In the genomic region with DNA sequence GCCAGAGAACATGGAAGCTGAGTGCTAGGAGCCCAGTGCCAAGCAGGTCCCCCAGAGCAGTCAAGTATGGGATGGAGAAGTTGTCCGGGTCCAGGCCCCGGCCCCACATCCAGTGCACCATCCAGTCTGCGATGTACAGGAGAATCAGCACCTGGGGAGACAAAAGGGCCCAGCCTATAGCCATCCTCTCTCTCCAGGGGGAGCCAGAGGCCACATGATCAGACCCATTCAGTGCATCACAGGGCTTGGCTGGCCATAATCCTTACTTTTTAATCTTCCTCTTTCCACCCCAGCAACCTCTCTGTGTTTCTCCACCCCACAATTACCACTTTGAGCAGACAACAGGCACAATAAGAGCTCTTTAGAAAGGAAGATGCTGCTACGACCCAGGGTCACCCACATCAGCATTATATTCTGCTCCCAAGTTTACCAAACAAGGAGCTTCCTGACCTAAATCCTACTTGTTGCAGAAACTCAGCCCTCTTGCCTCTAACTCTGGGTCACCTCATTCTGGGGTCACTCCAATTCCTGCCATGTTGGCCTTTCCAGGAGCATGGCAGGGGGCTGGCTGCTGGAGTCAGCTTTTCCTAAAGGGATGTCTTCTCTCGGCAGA, we compare ENCODE assay signal across 8 cellular contexts. TPM values are rescaled to one million over a fixed set of nuclear protein-coding genes. Genes with fewer than 3 reads are reported as not detected.
DNase-seq lines count a peak whose midpoint lies in the region; ATAC-seq and TF ChIP-seq lines count a peak whose summit lies in the region.

No MANE protein-coding gene starts in this region.

- H3K27me3 Mint-ChIP-seq in GM23338 (ENCODE audit: insufficient read depth, low read depth, poor library complexity): peaks cover 1% of the 10 kb centered on the region
- H3K27me3 Mint-ChIP-seq in central memory CD8-positive, alpha-beta T cell: no peaks in the 10 kb centered on the region

- no peak overlapping the region for H3K4me3 ChIP-seq in GM23338

- H2AFZ ChIP-seq in GM23338: no peak overlapping the region

- peak; percentile 74 to 93 for TF ChIP-seq CTCF in GM23338 (conservative IDR thresholded peaks at IDR 0.05; ENCODE audit: low read depth in 2 of 2)

- H3K4me2 ChIP-seq in GM23338: no peak overlapping the region

- H3K36me3 ChIP-seq in GM23338 (ENCODE audit: insufficient read depth): peaks cover 11% of the 10 kb centered on the region; the same call in 1 of the 2 replicates

- peaks cover 3% of the 10 kb centered on the region; the same call in 2 of the 3 replicates for H3K4me1 Mint-ChIP-seq in GM23338
- no peaks in the 10 kb centered on the region for H3K4me1 Mint-ChIP-seq in central memory CD8-positive, alpha-beta T cell

- H4K20me1 ChIP-seq in GM23338 (replicated peaks; ENCODE audit: insufficient read depth): no peaks in the 10 kb centered on the region; the same call in 1 of the 2 replicates

- no peaks in the 10 kb centered on the region for H3K9me2 ChIP-seq in GM23338 (ENCODE audit: insufficient read depth)

- 0 out of 2 replicates have a peak, but pooled peaks cover 4% of the 10 kb centered on the region for H3K4me1 ChIP-seq in GM23338 (ENCODE audit: insufficient read depth)

- no peaks in the 10 kb centered on the region for H3K27me3 ChIP-seq in GM23338 (ENCODE audit: insufficient read depth)

- no peak overlapping the region for H3K4me3 Mint-ChIP-seq in GM23338
- no peak overlapping the region for H3K4me3 Mint-ChIP-seq in central memory CD8-positive, alpha-beta T cell

- H3K9me3 Mint-ChIP-seq in GM23338: no peaks in the 10 kb centered on the region
- no peaks in the 10 kb centered on the region for H3K9me3 Mint-ChIP-seq in central memory CD8-positive, alpha-beta T cell

- ATAC-seq in GM23338: peak; percentile 98
- peak; percentile 88 for ATAC-seq in central memory CD8-positive, alpha-beta T cell (replicated peaks; ENCODE audit: extremely low read depth, poor library complexity, severe bottlenecking)
- peak; percentile 97 for ATAC-seq in left lobe of liver
- no peak for ATAC-seq in HG03097 (IDR thresholded peaks at IDR 0.05; ENCODE audit: low FRiP score, unreplicated experiment)

- peak overlapping the region; percentile 36; the same call in 1 of the 2 replicates for H3K27ac Mint-ChIP-seq in GM23338
- H3K27ac Mint-ChIP-seq in central memory CD8-positive, alpha-beta T cell (ENCODE audit: low read depth): no peak overlapping the region

- H3K79me2 ChIP-seq in GM23338 (replicated peaks; ENCODE audit: insufficient read depth): no peaks in the 10 kb centered on the region

- DNase-seq in COR-L47 (lab: John Stamatoyannopoulos, UW) (peak; percentile 24), GM23338 (ENCODE audit: low spot score) (peak; percentile 81), NCI-H1694 treated with DMSO at 0.1 percent for 48 hours (lab: John Stamatoyannopoulos, UW) (peak; percentile 55), UCSD-AML1 (lab: John Stamatoyannopoulos, UW; ENCODE audit: unreplicated experiment) (peak; percentile 57), left lobe of liver (ENCODE audit: low spot score) (peak; percentile 69)
- peak in 1 of 2 donors; percentile 40 for DNase-seq in central memory CD8-positive, alpha-beta T cell (ENCODE audit: low spot score in 2 of 2)
- peak; percentile 35 for DNase-seq in stimulated activated CD8-positive, alpha-beta memory T cell treated with anti-CD3 and anti-CD28 coated beads, Interleukin-15, amount 100 ng/mL, for 1 hour (ENCODE audit: low read depth)

- H3K36me3 Mint-ChIP-seq in GM23338 (ENCODE audit: low read depth): peaks cover 22% of the 10 kb centered on the region
- peaks cover 7% of the 10 kb centered on the region for H3K36me3 Mint-ChIP-seq in central memory CD8-positive, alpha-beta T cell (ENCODE audit: insufficient read depth)

- H3K27ac ChIP-seq in GM23338 (ENCODE audit: low read depth): peak overlapping the region; percentile 81

- peaks cover 9% of the 10 kb centered on the region; the same call in 1 of the 2 replicates for H3F3A ChIP-seq in GM23338 (replicated peaks; ENCODE audit: low read depth)

TF ChIP-seq in GM23338, 12 proteins besides CTCF, POLR2A, EP300 and RAD21 (continues in another document):
- TF ChIP-seq, protein P1, sequence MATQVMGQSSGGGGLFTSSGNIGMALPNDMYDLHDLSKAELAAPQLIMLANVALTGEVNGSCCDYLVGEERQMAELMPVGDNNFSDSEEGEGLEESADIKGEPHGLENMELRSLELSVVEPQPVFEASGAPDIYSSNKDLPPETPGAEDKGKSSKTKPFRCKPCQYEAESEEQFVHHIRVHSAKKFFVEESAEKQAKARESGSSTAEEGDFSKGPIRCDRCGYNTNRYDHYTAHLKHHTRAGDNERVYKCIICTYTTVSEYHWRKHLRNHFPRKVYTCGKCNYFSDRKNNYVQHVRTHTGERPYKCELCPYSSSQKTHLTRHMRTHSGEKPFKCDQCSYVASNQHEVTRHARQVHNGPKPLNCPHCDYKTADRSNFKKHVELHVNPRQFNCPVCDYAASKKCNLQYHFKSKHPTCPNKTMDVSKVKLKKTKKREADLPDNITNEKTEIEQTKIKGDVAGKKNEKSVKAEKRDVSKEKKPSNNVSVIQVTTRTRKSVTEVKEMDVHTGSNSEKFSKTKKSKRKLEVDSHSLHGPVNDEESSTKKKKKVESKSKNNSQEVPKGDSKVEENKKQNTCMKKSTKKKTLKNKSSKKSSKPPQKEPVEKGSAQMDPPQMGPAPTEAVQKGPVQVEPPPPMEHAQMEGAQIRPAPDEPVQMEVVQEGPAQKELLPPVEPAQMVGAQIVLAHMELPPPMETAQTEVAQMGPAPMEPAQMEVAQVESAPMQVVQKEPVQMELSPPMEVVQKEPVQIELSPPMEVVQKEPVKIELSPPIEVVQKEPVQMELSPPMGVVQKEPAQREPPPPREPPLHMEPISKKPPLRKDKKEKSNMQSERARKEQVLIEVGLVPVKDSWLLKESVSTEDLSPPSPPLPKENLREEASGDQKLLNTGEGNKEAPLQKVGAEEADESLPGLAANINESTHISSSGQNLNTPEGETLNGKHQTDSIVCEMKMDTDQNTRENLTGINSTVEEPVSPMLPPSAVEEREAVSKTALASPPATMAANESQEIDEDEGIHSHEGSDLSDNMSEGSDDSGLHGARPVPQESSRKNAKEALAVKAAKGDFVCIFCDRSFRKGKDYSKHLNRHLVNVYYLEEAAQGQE (IDR thresholded peaks at IDR 0.05; ENCODE audit: unreplicated experiment): no peak
- TF ChIP-seq ZNF114 (CRISPR knock-in tag; IDR thresholded peaks at IDR 0.05) (no peak), ZNF331 (CRISPR knock-in tag; IDR thresholded peaks at IDR 0.05; ENCODE audit: low read depth) (no peak), EZH2 (IDR thresholded peaks at IDR 0.05; ENCODE audit: low read depth, unreplicated experiment) (no peak), JUNB (IDR thresholded peaks at IDR 0.05; ENCODE audit: unreplicated experiment) (no peak), POLR2AphosphoS5 (IDR thresholded peaks at IDR 0.05; ENCODE audit: low read depth) (no peak)
- TF ChIP-seq, protein P2, sequence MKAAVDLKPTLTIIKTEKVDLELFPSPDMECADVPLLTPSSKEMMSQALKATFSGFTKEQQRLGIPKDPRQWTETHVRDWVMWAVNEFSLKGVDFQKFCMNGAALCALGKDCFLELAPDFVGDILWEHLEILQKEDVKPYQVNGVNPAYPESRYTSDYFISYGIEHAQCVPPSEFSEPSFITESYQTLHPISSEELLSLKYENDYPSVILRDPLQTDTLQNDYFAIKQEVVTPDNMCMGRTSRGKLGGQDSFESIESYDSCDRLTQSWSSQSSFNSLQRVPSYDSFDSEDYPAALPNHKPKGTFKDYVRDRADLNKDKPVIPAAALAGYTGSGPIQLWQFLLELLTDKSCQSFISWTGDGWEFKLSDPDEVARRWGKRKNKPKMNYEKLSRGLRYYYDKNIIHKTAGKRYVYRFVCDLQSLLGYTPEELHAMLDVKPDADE (IDR thresholded peaks at IDR 0.05): no peak

RNA-seq across cellular contexts. Expression of a gene that starts 16.4 kb away (rescaled TPM):
- total RNA-seq in GM23338 (2014; rRNA removed; shearing (Covaris generic)): 9.1 and 14.8 TPM in 2 replicates
- polyA plus RNA-seq in GM23338 (2016; fragmentation: Nextera tagmentation; extraction: Ambion mirVana): 6.4 and 7.1 TPM in 2 replicates
- total RNA-seq in left lobe of liver: 20.7 TPM

RNA-seq across cellular contexts. Expression of a gene that starts 21.3 kb away (rescaled TPM):
- total RNA-seq in GM23338 (2014; rRNA removed; shearing (Covaris generic)): 22.1 and 30.0 TPM in 2 replicates
- polyA plus RNA-seq in GM23338 (2016; fragmentation: Nextera tagmentation; extraction: Ambion mirVana): 11.8 and 15.7 TPM in 2 replicates
- total RNA-seq in left lobe of liver: 4.5 TPM

RNA-seq across cellular contexts. Expression of a gene that starts 41.7 kb away (rescaled TPM):
- total RNA-seq in GM23338 (2014; rRNA removed; shearing (Covaris generic)): 296 and 307 TPM in 2 replicates
- 239 and 255 TPM in 2 replicates for polyA plus RNA-seq in GM23338 (2016; fragmentation: Nextera tagmentation; extraction: Ambion mirVana)
- 72.3 TPM for total RNA-seq in left lobe of liver

RNA-seq across cellular contexts. Expression of a gene that starts 58.3 kb away (rescaled TPM):
- total RNA-seq in GM23338 (2014; rRNA removed; shearing (Covaris generic)): 0.10 and 0.12 TPM in 2 replicates
- polyA plus RNA-seq in GM23338 (2016; fragmentation: Nextera tagmentation; extraction: Ambion mirVana): 0.45 TPM in 1 of 2 replicates, not detected in the other
- 0.13 TPM for total RNA-seq in left lobe of liver
